In the genomic region with DNA sequence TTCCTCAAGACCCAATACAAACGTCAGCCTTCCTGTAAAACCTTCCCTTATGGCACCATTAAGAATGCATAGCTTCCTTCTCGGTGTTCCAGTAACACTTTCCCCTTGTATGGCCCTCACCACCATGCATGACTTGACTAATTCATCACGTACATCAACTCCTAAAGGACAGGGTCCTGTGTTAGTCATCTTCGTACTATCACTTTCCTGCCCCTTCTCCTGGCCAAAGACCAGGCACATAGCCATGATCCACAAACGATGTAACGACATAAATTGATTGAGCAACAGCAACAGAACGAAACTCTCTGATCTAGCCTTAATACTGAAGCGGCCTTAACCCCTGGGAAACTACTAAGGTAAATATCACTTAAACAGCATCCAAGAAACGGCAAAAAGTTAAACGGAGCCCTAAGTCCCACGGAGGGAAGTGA, we compare ENCODE assay signal across 1 cellular context.
TF ChIP-seq lines count a peak whose summit lies in the region.

No MANE protein-coding gene starts in this region.

TF ChIP-seq in SK-N-SH treated with all-trans-retinoic acid at 6 μM for 48 hours, 23 proteins besides CTCF, POLR2A, EP300 and RAD21 (continued from another document):
- TF ChIP-seq, protein P1, sequence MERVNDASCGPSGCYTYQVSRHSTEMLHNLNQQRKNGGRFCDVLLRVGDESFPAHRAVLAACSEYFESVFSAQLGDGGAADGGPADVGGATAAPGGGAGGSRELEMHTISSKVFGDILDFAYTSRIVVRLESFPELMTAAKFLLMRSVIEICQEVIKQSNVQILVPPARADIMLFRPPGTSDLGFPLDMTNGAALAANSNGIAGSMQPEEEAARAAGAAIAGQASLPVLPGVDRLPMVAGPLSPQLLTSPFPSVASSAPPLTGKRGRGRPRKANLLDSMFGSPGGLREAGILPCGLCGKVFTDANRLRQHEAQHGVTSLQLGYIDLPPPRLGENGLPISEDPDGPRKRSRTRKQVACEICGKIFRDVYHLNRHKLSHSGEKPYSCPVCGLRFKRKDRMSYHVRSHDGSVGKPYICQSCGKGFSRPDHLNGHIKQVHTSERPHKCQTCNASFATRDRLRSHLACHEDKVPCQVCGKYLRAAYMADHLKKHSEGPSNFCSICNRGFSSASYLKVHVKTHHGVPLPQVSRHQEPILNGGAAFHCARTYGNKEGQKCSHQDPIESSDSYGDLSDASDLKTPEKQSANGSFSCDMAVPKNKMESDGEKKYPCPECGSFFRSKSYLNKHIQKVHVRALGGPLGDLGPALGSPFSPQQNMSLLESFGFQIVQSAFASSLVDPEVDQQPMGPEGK (CRISPR knock-in tag; IDR thresholded peaks at IDR 0.05; ENCODE audit: borderline replicate concordance) = no peak
- TF ChIP-seq TOX (CRISPR knock-in tag; IDR thresholded peaks at IDR 0.05; ENCODE audit: borderline replicate concordance) = no peak
- TF ChIP-seq, protein P2, sequence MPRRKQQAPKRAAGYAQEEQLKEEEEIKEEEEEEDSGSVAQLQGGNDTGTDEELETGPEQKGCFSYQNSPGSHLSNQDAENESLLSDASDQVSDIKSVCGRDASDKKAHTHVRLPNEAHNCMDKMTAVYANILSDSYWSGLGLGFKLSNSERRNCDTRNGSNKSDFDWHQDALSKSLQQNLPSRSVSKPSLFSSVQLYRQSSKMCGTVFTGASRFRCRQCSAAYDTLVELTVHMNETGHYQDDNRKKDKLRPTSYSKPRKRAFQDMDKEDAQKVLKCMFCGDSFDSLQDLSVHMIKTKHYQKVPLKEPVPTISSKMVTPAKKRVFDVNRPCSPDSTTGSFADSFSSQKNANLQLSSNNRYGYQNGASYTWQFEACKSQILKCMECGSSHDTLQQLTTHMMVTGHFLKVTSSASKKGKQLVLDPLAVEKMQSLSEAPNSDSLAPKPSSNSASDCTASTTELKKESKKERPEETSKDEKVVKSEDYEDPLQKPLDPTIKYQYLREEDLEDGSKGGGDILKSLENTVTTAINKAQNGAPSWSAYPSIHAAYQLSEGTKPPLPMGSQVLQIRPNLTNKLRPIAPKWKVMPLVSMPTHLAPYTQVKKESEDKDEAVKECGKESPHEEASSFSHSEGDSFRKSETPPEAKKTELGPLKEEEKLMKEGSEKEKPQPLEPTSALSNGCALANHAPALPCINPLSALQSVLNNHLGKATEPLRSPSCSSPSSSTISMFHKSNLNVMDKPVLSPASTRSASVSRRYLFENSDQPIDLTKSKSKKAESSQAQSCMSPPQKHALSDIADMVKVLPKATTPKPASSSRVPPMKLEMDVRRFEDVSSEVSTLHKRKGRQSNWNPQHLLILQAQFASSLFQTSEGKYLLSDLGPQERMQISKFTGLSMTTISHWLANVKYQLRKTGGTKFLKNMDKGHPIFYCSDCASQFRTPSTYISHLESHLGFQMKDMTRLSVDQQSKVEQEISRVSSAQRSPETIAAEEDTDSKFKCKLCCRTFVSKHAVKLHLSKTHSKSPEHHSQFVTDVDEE (CRISPR knock-in tag; IDR thresholded peaks at IDR 0.05) = no peak
- TF ChIP-seq, protein P3, sequence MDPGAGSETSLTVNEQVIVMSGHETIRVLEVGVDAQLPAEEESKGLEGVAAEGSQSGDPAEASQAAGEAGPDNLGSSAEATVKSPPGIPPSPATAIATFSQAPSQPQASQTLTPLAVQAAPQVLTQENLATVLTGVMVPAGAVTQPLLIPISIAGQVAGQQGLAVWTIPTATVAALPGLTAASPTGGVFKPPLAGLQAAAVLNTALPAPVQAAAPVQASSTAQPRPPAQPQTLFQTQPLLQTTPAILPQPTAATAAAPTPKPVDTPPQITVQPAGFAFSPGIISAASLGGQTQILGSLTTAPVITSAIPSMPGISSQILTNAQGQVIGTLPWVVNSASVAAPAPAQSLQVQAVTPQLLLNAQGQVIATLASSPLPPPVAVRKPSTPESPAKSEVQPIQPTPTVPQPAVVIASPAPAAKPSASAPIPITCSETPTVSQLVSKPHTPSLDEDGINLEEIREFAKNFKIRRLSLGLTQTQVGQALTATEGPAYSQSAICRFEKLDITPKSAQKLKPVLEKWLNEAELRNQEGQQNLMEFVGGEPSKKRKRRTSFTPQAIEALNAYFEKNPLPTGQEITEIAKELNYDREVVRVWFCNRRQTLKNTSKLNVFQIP (CRISPR knock-in tag; IDR thresholded peaks at IDR 0.05; ENCODE audit: borderline replicate concordance, low read depth) = no peak
